In genomic region chr17:76437467-76438402, GRCh38 we compare ENCODE assay signal across 1 cellular context.
TF ChIP-seq lines count a peak whose summit lies in the region.

No MANE protein-coding gene starts in this region.

TF ChIP-seq in HepG2, 621 proteins besides CTCF, POLR2A, EP300 and RAD21 (continued from another document and continues in another):
- no peak for TF ChIP-seq ZNF747 (CRISPR knock-in tag; IDR thresholded peaks at IDR 0.05; ENCODE audit: borderline replicate concordance)
- no peak for TF ChIP-seq RXRB (CRISPR knock-in tag; IDR thresholded peaks at IDR 0.05; ENCODE audit: borderline replicate concordance)
- TF ChIP-seq ZNF142 (CRISPR knock-in tag; IDR thresholded peaks at IDR 0.05), result no peak
- TF ChIP-seq ZNF703 (CRISPR knock-in tag; IDR thresholded peaks at IDR 0.05; ENCODE audit: borderline replicate concordance), result no peak
- TF ChIP-seq MEF2D (CRISPR knock-in tag; IDR thresholded peaks at IDR 0.05), result no peak
- no peak for TF ChIP-seq DNMT3B (CRISPR knock-in tag; conservative IDR thresholded peaks at IDR 0.05)
- TF ChIP-seq ARID4A (CRISPR knock-in tag; IDR thresholded peaks at IDR 0.05; ENCODE audit: borderline replicate concordance), result no peak
- no peak for TF ChIP-seq THAP8 (CRISPR knock-in tag; IDR thresholded peaks at IDR 0.05; ENCODE audit: borderline replicate concordance)
- TF ChIP-seq HNF4G (IDR thresholded peaks at IDR 0.05; ENCODE audit: borderline replicate concordance, low read depth, low read length), result 0 out of 2 replicates have a peak, but pooled peaks have one; percentile 16
- no peak for TF ChIP-seq HNF4G (CRISPR knock-in tag; IDR thresholded peaks at IDR 0.05; ENCODE audit: borderline replicate concordance, low read depth)
- TF ChIP-seq ZNF451 (CRISPR knock-in tag; IDR thresholded peaks at IDR 0.05), result no peak
- no peak for TF ChIP-seq ZNF292 (CRISPR knock-in tag; IDR thresholded peaks at IDR 0.05; ENCODE audit: borderline replicate concordance, low read depth)
- no peak for TF ChIP-seq SKIL (CRISPR knock-in tag; IDR thresholded peaks at IDR 0.05; ENCODE audit: borderline replicate concordance)
- no peak for TF ChIP-seq NFKBIZ (CRISPR knock-in tag; IDR thresholded peaks at IDR 0.05)
- no peak for TF ChIP-seq ZNF607 (CRISPR knock-in tag; IDR thresholded peaks at IDR 0.05; ENCODE audit: borderline replicate concordance)
- TF ChIP-seq ATF6 (CRISPR knock-in tag; conservative IDR thresholded peaks at IDR 0.05), result no peak
- no peak for TF ChIP-seq HMGA1 (CRISPR knock-in tag; conservative IDR thresholded peaks at IDR 0.05)
- TF ChIP-seq ARID5B (CRISPR knock-in tag; IDR thresholded peaks at IDR 0.05), result peak; percentile 54
- TF ChIP-seq GTF3A (CRISPR knock-in tag; conservative IDR thresholded peaks at IDR 0.05), result no peak
- peak; percentile 89 for TF ChIP-seq BHLHE40 (IDR thresholded peaks at IDR 0.05; ENCODE audit: low read length)
- no peak for TF ChIP-seq HNF1B (CRISPR knock-in tag; IDR thresholded peaks at IDR 0.05)
- no peak for TF ChIP-seq ATF7-NPFF (CRISPR knock-in tag; IDR thresholded peaks at IDR 0.05; ENCODE audit: low read depth)
- TF ChIP-seq KDM3A (CRISPR knock-in tag; IDR thresholded peaks at IDR 0.05; ENCODE audit: low read depth), result no peak
- TF ChIP-seq TP53 (CRISPR knock-in tag; conservative IDR thresholded peaks at IDR 0.05), result no peak
- TF ChIP-seq ZSCAN20 (CRISPR knock-in tag; IDR thresholded peaks at IDR 0.05; ENCODE audit: borderline replicate concordance), result no peak
- TF ChIP-seq FOXO1 (CRISPR knock-in tag; IDR thresholded peaks at IDR 0.05), result no peak
- TF ChIP-seq ZNF33A (CRISPR knock-in tag; IDR thresholded peaks at IDR 0.05; ENCODE audit: borderline replicate concordance), result peak; percentile 98
- no peak for TF ChIP-seq U2AF1 (optimal IDR thresholded peaks at IDR 0.05; ENCODE audit: low read depth, low read length)
- TF ChIP-seq ZNF772 (CRISPR knock-in tag; IDR thresholded peaks at IDR 0.05), result no peak
- TF ChIP-seq HOMEZ (CRISPR knock-in tag; IDR thresholded peaks at IDR 0.05; ENCODE audit: low read depth), result no peak; the same call in 1 of the 2 replicates
- TF ChIP-seq SOX6 (IDR thresholded peaks at IDR 0.05), result no peak
- peak; percentile 49 for TF ChIP-seq SOX6 (CRISPR knock-in tag; IDR thresholded peaks at IDR 0.05)
- no peak for TF ChIP-seq SP140L (CRISPR knock-in tag; IDR thresholded peaks at IDR 0.05; ENCODE audit: borderline replicate concordance)
